Comparison of ENCODE assay signal across 18 cellular contexts in the genomic region with DNA sequence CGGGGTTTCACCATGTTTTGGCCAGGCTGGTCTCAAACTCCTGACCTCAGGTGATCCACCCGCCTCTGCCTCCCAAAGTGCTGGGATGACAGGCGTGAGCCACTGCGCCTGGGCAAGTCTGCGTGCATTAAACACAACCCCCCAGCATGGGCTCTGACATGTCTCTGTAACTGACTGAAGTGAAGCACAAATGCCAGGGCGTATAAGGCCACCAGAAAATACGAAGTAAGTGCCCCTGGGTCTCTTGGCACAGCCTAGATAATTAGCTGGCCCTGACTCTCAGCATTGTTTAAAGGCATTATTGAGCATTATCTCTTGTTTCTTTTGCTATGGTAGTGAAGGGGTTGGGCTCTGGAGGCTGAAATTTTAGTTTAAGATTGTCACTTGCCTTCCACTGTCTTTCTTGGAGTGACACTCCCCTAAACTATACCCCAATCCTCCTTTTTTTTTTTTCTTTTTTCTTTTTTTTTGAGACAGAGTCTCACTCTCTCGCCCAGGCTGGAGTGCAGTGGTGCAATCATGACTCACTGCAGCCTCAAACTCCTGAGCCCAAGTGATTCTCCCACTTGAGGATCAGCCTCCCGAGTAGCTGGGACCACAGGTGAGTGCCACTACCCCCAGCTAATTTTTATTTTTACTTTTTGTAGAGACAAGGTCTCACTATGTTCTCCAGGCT. TPM values are rescaled to one million over a fixed set of nuclear protein-coding genes. Genes with fewer than 3 reads are reported as not detected.
DNase-seq lines count a peak whose midpoint lies in the region; TF ChIP-seq lines count a peak whose summit lies in the region.
"Had no signal": no experiment of that assay in that cellular context is flagged by ENCODE, and none has a peak within 500 bp of the region (broad histone marks: within the 10 kb centered on the region; RNA-seq: fewer than 3 reads in every experiment).

No MANE protein-coding gene starts in this region.

- TF ChIP-seq CTCF in brain microvascular endothelial cell (IDR thresholded peaks at IDR 0.05; ENCODE audit: low read depth, low read length, missing control alignments) (no peak), colonic mucosa (IDR thresholded peaks at IDR 0.05) (no peak), Calu3 (IDR thresholded peaks at IDR 0.05; ENCODE audit: unreplicated experiment) (no peak)

- peak overlapping the region; percentile 10 to 96 for H3K18ac ChIP-seq in mesenchymal stem cell (ENCODE audit: low read depth in 1 of 2, low read length in 2 of 2)

- no peaks in the 10 kb centered on the region for H3K36me3 Mint-ChIP-seq in Calu3 (ENCODE audit: insufficient read depth, unreplicated experiment)

- H3K4me1 ChIP-seq in mesenchymal stem cell (ENCODE audit: control insufficient read depth, insufficient read depth, low read depth, low read length), result peaks cover 26% of the 10 kb centered on the region
- no peaks in the 10 kb centered on the region for H3K4me1 ChIP-seq in colonic mucosa

- no peaks in the 10 kb centered on the region for H3K27me3 Mint-ChIP-seq in Calu3 (ENCODE audit: unreplicated experiment)
- H3K27me3 Mint-ChIP-seq: activated T-helper 17 cell treated with anti-CD3 and anti-CD28 coated beads, Interleukin-2, amount 50 U/mL, for 72 hours had no signal

- H3K14ac ChIP-seq in mesenchymal stem cell (ENCODE audit: low read length in 2 of 2), result no peak overlapping the region

- peak overlapping the region; percentile 10 for H4K8ac ChIP-seq in mesenchymal stem cell (ENCODE audit: low read length)

- no peaks in the 10 kb centered on the region for H3K27me3 ChIP-seq in brain microvascular endothelial cell (replicated peaks)
- no peaks in the 10 kb centered on the region for H3K27me3 ChIP-seq in mesenchymal stem cell (ENCODE audit: control insufficient read depth in 1 of 2, insufficient read depth in 1 of 2, low read length in 2 of 2)
- H3K27me3 ChIP-seq in colonic mucosa, result no peaks in the 10 kb centered on the region
- H3K27me3 ChIP-seq: ovary had no signal

- no peaks in the 10 kb centered on the region for H3K36me3 ChIP-seq in brain microvascular endothelial cell (replicated peaks)
- no peaks in the 10 kb centered on the region for H3K36me3 ChIP-seq in mesenchymal stem cell (ENCODE audit: control insufficient read depth in 1 of 2, insufficient read depth in 2 of 2, low read depth in 1 of 2, low read length in 2 of 2)
- H3K36me3 ChIP-seq in colonic mucosa, result no peaks in the 10 kb centered on the region
- H3K36me3 ChIP-seq: ovary, thoracic aorta had no signal

- no peak overlapping the region for H2BK5ac ChIP-seq in mesenchymal stem cell (ENCODE audit: low read depth, low read length, poor library complexity, severe bottlenecking)

- H3K9me3 Mint-ChIP-seq in Calu3 (ENCODE audit: low read depth, unreplicated experiment), result no peaks in the 10 kb centered on the region

- no peak overlapping the region for H3K27ac Mint-ChIP-seq in Calu3 (ENCODE audit: unreplicated experiment)
- H3K27ac Mint-ChIP-seq: activated T-helper 17 cell treated with anti-CD3 and anti-CD28 coated beads, Interleukin-2, amount 50 U/mL, for 72 hours; B cell; WTC11 had no signal

- no peak overlapping the region for H3K23ac ChIP-seq in mesenchymal stem cell (ENCODE audit: low read length in 2 of 2)

- 65% methylated on average over 9 of the region's 9 CpGs for WGBS in mesenchymal stem cell

- peak overlapping the region; percentile 46 to 94 for H3K4ac ChIP-seq in mesenchymal stem cell (ENCODE audit: low read depth in 1 of 2, low read length in 2 of 2)

- DNase-seq in EL, result peak; percentile 23
- peak; percentile 24 for DNase-seq in MV-4-11 (lab: John Stamatoyannopoulos, UW)
- peak; percentile 33 for DNase-seq in brain microvascular endothelial cell
- DNase-seq in mesenchymal stem cell, result peak; percentile 57
- no peak for DNase-seq in colonic mucosa
- no peak for DNase-seq in activated CD4-positive, alpha-beta T cell treated with anti-CD3 and anti-CD28 coated beads for 48 hours
- DNase-seq in G401 (ENCODE audit: low spot score), result no peak
- DNase-seq in Calu3, result no peak
- DNase-seq: central memory CD4-positive, alpha-beta T cell; left colon; NCI-H2081 treated with DMSO at 0.1 percent for 48 hours; ovary; T-helper 1 cell had no signal

- H3K27ac ChIP-seq in brain microvascular endothelial cell (peak overlapping the region; percentile 25), mesenchymal stem cell (ENCODE audit: low read length, poor library complexity, severe bottlenecking) (peak overlapping the region; percentile 34), colonic mucosa (no peak overlapping the region)
- H3K27ac ChIP-seq: ovary, thoracic aorta had no signal

- H3K9ac ChIP-seq in mesenchymal stem cell (ENCODE audit: low read length) (peak overlapping the region; percentile 59), colonic mucosa (ENCODE audit: low read depth in 2 of 2, low read length in 2 of 2) (no peak overlapping the region)

- no peak overlapping the region for H2BK15ac ChIP-seq in mesenchymal stem cell (ENCODE audit: low read depth, poor library complexity, severe bottlenecking)

- peak overlapping the region; percentile 46 to 94 for H2BK12ac ChIP-seq in mesenchymal stem cell (ENCODE audit: low read length in 2 of 2)

- intact Hi-C loops in colonic mucosa (cut with DNase I) (no loop called here), Calu3 (cut with micrococcal nuclease; ENCODE audit: unreplicated experiment) (no loop called here)

- no peak overlapping the region for H3K4me3 Mint-ChIP-seq in Calu3 (ENCODE audit: low read depth, unreplicated experiment)
- H3K4me3 Mint-ChIP-seq: activated T-helper 17 cell treated with anti-CD3 and anti-CD28 coated beads, Interleukin-2, amount 50 U/mL, for 72 hours; B cell; WTC11 had no signal

- no peak overlapping the region for H3K4me3 ChIP-seq in brain microvascular endothelial cell (ENCODE audit: low read depth, low read length)
- H3K4me3 ChIP-seq in mesenchymal stem cell (ENCODE audit: insufficient read depth in 1 of 2, low read depth in 1 of 2, low read length in 2 of 2), result peak overlapping the region in 1 of 2 experiments; percentile 13
- H3K4me3 ChIP-seq in colonic mucosa, result no peak overlapping the region
- H3K4me3 ChIP-seq: ovary, skin epidermis, thoracic aorta had no signal

- no TSS peak for BruUV-seq in Calu3 (replicated peaks; lab: Mats Ljungman, UMichigan)

- H4K91ac ChIP-seq in mesenchymal stem cell (ENCODE audit: low read length), result no peak overlapping the region

- CTCF ChIA-PET in Calu3 (lab: Charles Lee), result interaction anchor here (1.4 kb wide), 1 partner anchor 8 kb away, joined by 8 read pairs; the partner anchor contains the start of gene SEC14L1

- in situ Hi-C loops in brain microvascular endothelial cell (cut with HindIII; ENCODE audit: low pct_ligation_motif_present, low sequenced_read_pairs), result no loop called here
- in situ Hi-C loops in G401 (cut with HindIII; ENCODE audit: low sequenced_read_pairs), result no loop called here

- peaks cover 1% of the 10 kb centered on the region for H3K79me1 ChIP-seq in mesenchymal stem cell (replicated peaks; ENCODE audit: low read length, poor library complexity, severe bottlenecking)

- H3K9me3 ChIP-seq in mesenchymal stem cell (ENCODE audit: control insufficient read depth, low read length) (peaks cover 16% of the 10 kb centered on the region), colonic mucosa (no peaks in the 10 kb centered on the region)
- H3K9me3 ChIP-seq: ovary, thoracic aorta had no signal

- H3K4me2 ChIP-seq in mesenchymal stem cell (ENCODE audit: low read length, poor library complexity, severe bottlenecking), result no peak overlapping the region

- peak overlapping the region; percentile 9 for H2BK120ac ChIP-seq in mesenchymal stem cell (ENCODE audit: low read depth, low read length)

- H2AFZ ChIP-seq in mesenchymal stem cell (ENCODE audit: low read depth, low read length), result no peak overlapping the region

- H3K4me1 Mint-ChIP-seq in Calu3 (ENCODE audit: low read depth, unreplicated experiment), result peaks cover 4% of the 10 kb centered on the region

- peak overlapping the region; percentile 53 for H2AK5ac ChIP-seq in mesenchymal stem cell (ENCODE audit: low read length, severe bottlenecking)

RNA-seq across cellular contexts. Expression of gene SEC14L1, which starts 8.2 kb away (rescaled TPM):
- 101 TPM for polyA plus RNA-seq in mesenchymal stem cell (2013, experiment 1 of 2)
- 107 TPM for polyA plus RNA-seq in mesenchymal stem cell (2013, experiment 2 of 2)
- total RNA-seq in colonic mucosa, result 10 to 100 TPM; 31.0 to 38.8 TPM
- total RNA-seq in G401 (2014; rRNA removed; shearing (Covaris generic)), result 48.1 and 58.3 TPM in 2 replicates
- total RNA-seq in Calu3 (2022), result 46.3 and 50.6 TPM in 2 replicates

Comparison
In these comparisons a context has a peak if more than half of its experiments do, and no peak if none do; other contexts are left out.
1. DNase-seq: peak in EL (single experiment), MV-4-11 (single experiment), brain microvascular endothelial cell (single experiment) and mesenchymal stem cell (single experiment); none in colonic mucosa (single experiment), activated CD4-positive, alpha-beta T cell treated with anti-CD3 and anti-CD28 coated beads for 48 hours (single experiment), G401 (single experiment) and Calu3 (single experiment).